ENCODE assay signal across 17 cellular contexts in genomic region chr5:167104351-167104750, GRCh38.
DNase-seq lines count a peak whose midpoint lies in the region; ATAC-seq and TF ChIP-seq lines count a peak whose summit lies in the region.
"Had no signal": no experiment of that assay in that cellular context is flagged by ENCODE, and none has a peak within 500 bp of the region (broad histone marks: within the 10 kb centered on the region; RNA-seq: fewer than 3 reads in every experiment).

No MANE protein-coding gene starts in this region.

- H3K27ac ChIP-seq in 22Rv1 (peak overlapping the region; percentile 57), suprapubic skin (no peak overlapping the region)
- H3K27ac ChIP-seq: BLaER1, GM23248 had no signal

- no peaks in the 10 kb centered on the region for H3K9me3 ChIP-seq in suprapubic skin
- H3K9me3 ChIP-seq: BLaER1, Caco-2 had no signal

- no peaks in the 10 kb centered on the region for H3K27me3 ChIP-seq in suprapubic skin
- H3K27me3 ChIP-seq: BLaER1 had no signal

- TF ChIP-seq POLR2A in suprapubic skin (IDR thresholded peaks at IDR 0.05): no peak

- no peak for TF ChIP-seq EP300 in suprapubic skin (IDR thresholded peaks at IDR 0.05)

- no peak overlapping the region for H3K27ac Mint-ChIP-seq in stimulated activated effector memory CD8-positive, alpha-beta T cell treated with anti-CD3 and anti-CD28 coated beads, Interleukin-12 subunit alpha, Interleukin-12 subunit beta, amount 100 ng/mL, for 72 hours
- H3K27ac Mint-ChIP-seq: B cell; CD8-positive, alpha-beta T cell had no signal

- peak; percentile 92 for DNase-seq in LNCaP clone FGC (ENCODE audit: low read depth)
- peak; percentile 14 to 19 for DNase-seq in NCI-H526 (lab: John Stamatoyannopoulos, UW)
- DNase-seq in left colon: no peak
- DNase-seq in stimulated activated effector memory CD8-positive, alpha-beta T cell treated with anti-CD3 and anti-CD28 coated beads, Interleukin-12 subunit alpha, Interleukin-12 subunit beta, amount 100 ng/mL, for 72 hours (ENCODE audit: low spot score in 2 of 2): no peak
- no peak for DNase-seq in NOMO-1 (lab: John Stamatoyannopoulos, UW; ENCODE audit: unreplicated experiment in 2 of 2)
- DNase-seq in suprapubic skin (ENCODE audit: low spot score in 2 of 2): no peak
- DNase-seq: Caco-2; CD4-positive, CD25-positive, alpha-beta regulatory T cell; CD8-positive, alpha-beta T cell; DMS153; DND-41; GM23248; H7; HCEC 1CT had no signal

- H3K4me3 ChIP-seq in LNCaP clone FGC (ENCODE audit: low read depth, low read length): no peak overlapping the region
- H3K4me3 ChIP-seq in suprapubic skin: no peak overlapping the region
- H3K4me3 ChIP-seq: BLaER1, GM23248 had no signal

- H3K4me1 ChIP-seq in suprapubic skin: no peaks in the 10 kb centered on the region
- H3K4me1 ChIP-seq: BLaER1, Caco-2 had no signal

- 83% methylated on average over 4 of the region's 4 CpGs for WGBS in suprapubic skin

- no peak overlapping the region for H3K4me3 Mint-ChIP-seq in stimulated activated effector memory CD8-positive, alpha-beta T cell treated with anti-CD3 and anti-CD28 coated beads, Interleukin-12 subunit alpha, Interleukin-12 subunit beta, amount 100 ng/mL, for 72 hours
- H3K4me3 Mint-ChIP-seq: B cell; CD4-positive, CD25-positive, alpha-beta regulatory T cell; CD8-positive, alpha-beta T cell had no signal

- no peaks in the 10 kb centered on the region for H3K4me1 Mint-ChIP-seq in stimulated activated effector memory CD8-positive, alpha-beta T cell treated with anti-CD3 and anti-CD28 coated beads, Interleukin-12 subunit alpha, Interleukin-12 subunit beta, amount 100 ng/mL, for 72 hours
- H3K4me1 Mint-ChIP-seq: B cell; CD4-positive, CD25-positive, alpha-beta regulatory T cell had no signal

- peak; percentile 47 for ATAC-seq in left colon
- no peak for ATAC-seq in stimulated activated effector memory CD8-positive, alpha-beta T cell treated with anti-CD3 and anti-CD28 coated beads, Interleukin-12 subunit alpha, Interleukin-12 subunit beta, amount 100 ng/mL, for 72 hours
- ATAC-seq: CD8-positive, alpha-beta T cell had no signal

- H3K36me3 Mint-ChIP-seq in stimulated activated effector memory CD8-positive, alpha-beta T cell treated with anti-CD3 and anti-CD28 coated beads, Interleukin-12 subunit alpha, Interleukin-12 subunit beta, amount 100 ng/mL, for 72 hours: no peaks in the 10 kb centered on the region
- H3K36me3 Mint-ChIP-seq: CD4-positive, CD25-positive, alpha-beta regulatory T cell; CD8-positive, alpha-beta T cell had no signal

- TF ChIP-seq CTCF in 22Rv1 (IDR thresholded peaks at IDR 0.05) (no peak), LNCaP clone FGC (IDR thresholded peaks at IDR 0.05; ENCODE audit: control insufficient read depth, extremely low read depth, insufficient read depth) (no peak), suprapubic skin (IDR thresholded peaks at IDR 0.05) (no peak)

- H3K36me3 ChIP-seq in suprapubic skin: no peaks in the 10 kb centered on the region
- H3K36me3 ChIP-seq: BLaER1 had no signal

- intact Hi-C loops in left colon (cut with DNase I, micrococcal nuclease): no loop called here

- H3K9me3 Mint-ChIP-seq in stimulated activated effector memory CD8-positive, alpha-beta T cell treated with anti-CD3 and anti-CD28 coated beads, Interleukin-12 subunit alpha, Interleukin-12 subunit beta, amount 100 ng/mL, for 72 hours: peaks cover 23% of the 10 kb centered on the region

Comparison
In these comparisons a context has a peak if more than half of its experiments do, and no peak if none do; other contexts are left out.
1. DNase-seq: peak in LNCaP clone FGC (single experiment) and NCI-H526 (2 of 2); none in left colon (0 of 2), stimulated activated effector memory CD8-positive, alpha-beta T cell treated with anti-CD3 and anti-CD28 coated beads, Interleukin-12 subunit alpha, Interleukin-12 subunit beta, amount 100 ng/mL, for 72 hours (0 of 2), NOMO-1 (0 of 2) and suprapubic skin (0 of 2).